In the genomic region with DNA sequence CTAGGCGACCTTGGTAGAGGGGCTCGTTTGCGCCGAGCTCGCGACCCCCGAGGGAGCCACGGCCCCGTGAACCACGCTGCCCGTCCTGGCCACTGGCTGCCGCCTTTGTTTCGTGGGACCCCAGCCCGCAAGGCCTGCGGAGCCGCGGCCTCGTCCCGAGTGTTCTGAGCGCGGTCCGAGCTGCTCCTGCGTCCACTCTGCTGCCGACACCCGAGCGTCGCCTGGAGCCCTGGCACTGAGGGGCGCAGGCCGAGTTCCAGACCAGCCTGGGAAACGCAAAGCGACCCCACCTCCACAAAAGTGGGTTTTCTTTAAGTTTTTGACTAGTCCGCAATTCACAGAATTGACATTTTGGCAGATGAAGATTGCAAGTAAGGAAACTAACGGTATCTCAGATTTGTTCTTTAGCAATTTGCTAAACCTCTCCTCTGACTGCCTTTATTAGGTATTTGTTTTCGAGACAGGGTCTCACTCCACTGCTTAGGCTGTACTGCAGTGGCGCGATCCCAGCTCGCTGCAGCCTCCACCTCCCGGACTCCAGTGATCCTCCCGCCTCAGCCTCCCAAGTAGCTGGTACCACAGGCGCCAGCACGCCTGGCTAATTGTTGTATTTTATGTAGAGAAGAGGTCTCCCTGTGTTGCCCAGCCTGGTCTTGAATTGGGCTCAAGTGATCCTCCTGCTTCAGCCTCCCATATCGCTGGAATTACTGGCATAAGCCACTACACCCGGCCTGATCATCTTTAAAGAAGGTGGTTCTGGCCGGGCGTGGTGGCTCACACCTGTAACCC, we compare ENCODE assay signal across 8 cellular contexts. TPM values are rescaled to one million over a fixed set of nuclear protein-coding genes. Genes with fewer than 3 reads are reported as not detected.
DNase-seq lines count a peak whose midpoint lies in the region; ATAC-seq, FAIRE-seq and TF ChIP-seq lines count a peak whose summit lies in the region.

No MANE protein-coding gene starts in this region.

- H3K9ac ChIP-seq in MM.1S (ENCODE audit: low read length) (no peak overlapping the region; the same call in 1 of the 2 replicates), duodenal mucosa (ENCODE audit: low read depth in 1 of 2, low read length in 2 of 2) (peak overlapping the region; percentile 25 to 33)

- no peak overlapping the region for H3K27ac Mint-ChIP-seq in natural killer cell treated with Interleukin-12 subunit alpha and Interleukin-12 subunit beta and Interleukin-15 and Interleukin-18, amount 100 ng/mL, for 72 hours

- H3K27me3 Mint-ChIP-seq in natural killer cell treated with Interleukin-12 subunit alpha and Interleukin-12 subunit beta and Interleukin-15 and Interleukin-18, amount 100 ng/mL, for 72 hours = no peaks in the 10 kb centered on the region

- H3K9me3 ChIP-seq in MM.1S (replicated peaks; ENCODE audit: insufficient read depth, low read length) = no peaks in the 10 kb centered on the region
- no peaks in the 10 kb centered on the region for H3K9me3 ChIP-seq in duodenal mucosa (ENCODE audit: control insufficient read depth in 1 of 2, low read length in 2 of 2)

- no peak for ATAC-seq in natural killer cell treated with Interleukin-12 subunit alpha and Interleukin-12 subunit beta and Interleukin-15 and Interleukin-18, amount 100 ng/mL, for 72 hours

- H3K4me3 ChIP-seq in BJ (ENCODE audit: low read depth, low read length) (peak overlapping the region; percentile 88), MM.1S (ENCODE audit: low read length) (peak overlapping the region; percentile 40), duodenal mucosa (ENCODE audit: low read depth in 1 of 2, low read length in 2 of 2) (peak overlapping the region; percentile 58 to 63)

- CTCF ChIA-PET in BJ (lab: Yijun Ruan, JAX) = interaction anchor here (2.9 to 3.8 kb wide), 2 partner anchors 11 to 60 kb away, joined by 11 to 12 read pairs; no protein-coding TSS in a partner anchor

- H3K4me2 ChIP-seq in MM.1S (ENCODE audit: low read depth, low read length) = peak overlapping the region; percentile 72

- POLR2A ChIA-PET in BJ (lab: Charles Lee) = no interaction called here

- H3K36me3 ChIP-seq in BJ (ENCODE audit: control insufficient read depth, insufficient read depth, low read length) = peaks cover 2% of the 10 kb centered on the region
- H3K36me3 ChIP-seq in MM.1S (replicated peaks; ENCODE audit: insufficient read depth, low read length) = no peaks in the 10 kb centered on the region
- H3K36me3 ChIP-seq in duodenal mucosa (ENCODE audit: control insufficient read depth in 1 of 2, insufficient read depth in 2 of 2, low read length in 2 of 2) = peaks cover 0 to 5% of the 10 kb centered on the region in 2 donors

- no peaks in the 10 kb centered on the region for H3K9me3 Mint-ChIP-seq in natural killer cell treated with Interleukin-12 subunit alpha and Interleukin-12 subunit beta and Interleukin-15 and Interleukin-18, amount 100 ng/mL, for 72 hours

- peaks cover 10 to 11% of the 10 kb centered on the region in 2 donors for H3K4me1 Mint-ChIP-seq in natural killer cell treated with Interleukin-12 subunit alpha and Interleukin-12 subunit beta and Interleukin-15 and Interleukin-18, amount 100 ng/mL, for 72 hours (ENCODE audit: low read depth in 2 of 2)

- 0 out of 2 replicates have a peak, but pooled peaks cover 3% of the 10 kb centered on the region for H3F3A ChIP-seq in MM.1S (ENCODE audit: insufficient read depth, low read length)

- peak overlapping the region; percentile 42; the same call in 1 of the 2 replicates for H2AFZ ChIP-seq in MM.1S (ENCODE audit: low read length)

- H3K79me2 ChIP-seq in MM.1S (ENCODE audit: low read length) = peaks cover 33% of the 10 kb centered on the region

- DNase-seq in BJ (ENCODE audit: low read depth) (no peak), MM.1S (no peak), NCI-H1092 treated with DMSO at 0.1 percent for 48 hours (lab: John Stamatoyannopoulos, UW) (no peak), NCI-H187 treated with DMSO at 0.1 percent for 48 hours (lab: John Stamatoyannopoulos, UW) (no peak), HTR-8/SVneo (ENCODE audit: insufficient read length, low spot score) (no peak), DMS53 (lab: John Stamatoyannopoulos, UW) (no peak)
- DNase-seq in natural killer cell treated with Interleukin-12 subunit alpha and Interleukin-12 subunit beta and Interleukin-15 and Interleukin-18, amount 100 ng/mL, for 72 hours (ENCODE audit: low spot score) = no peak

- H3K27me3 ChIP-seq in BJ (ENCODE audit: control insufficient read depth, insufficient read depth, low read length) = no peaks in the 10 kb centered on the region
- H3K27me3 ChIP-seq in MM.1S (replicated peaks; ENCODE audit: insufficient read depth, low read length) = no peaks in the 10 kb centered on the region
- H3K27me3 ChIP-seq in duodenal mucosa (ENCODE audit: control insufficient read depth in 1 of 2, insufficient read depth in 2 of 2, low read length in 2 of 2) = no peaks in the 10 kb centered on the region

- no peaks in the 10 kb centered on the region for H3K36me3 Mint-ChIP-seq in natural killer cell treated with Interleukin-12 subunit alpha and Interleukin-12 subunit beta and Interleukin-15 and Interleukin-18, amount 100 ng/mL, for 72 hours

- H3K4me1 ChIP-seq in MM.1S (ENCODE audit: low read length) (no peaks in the 10 kb centered on the region), duodenal mucosa (ENCODE audit: control insufficient read depth in 1 of 2, insufficient read depth in 2 of 2, low read length in 2 of 2) (peaks cover 21 to 28% of the 10 kb centered on the region in 2 donors)

- no peak for TF ChIP-seq CTCF in BJ (IDR thresholded peaks at IDR 0.05; ENCODE audit: insufficient read depth, low read depth, low read length)
- TF ChIP-seq CTCF in MM.1S (IDR thresholded peaks at IDR 0.05; ENCODE audit: low read length) = no peak

- peak overlapping the region; percentile 93 for H3K4me3 Mint-ChIP-seq in natural killer cell treated with Interleukin-12 subunit alpha and Interleukin-12 subunit beta and Interleukin-15 and Interleukin-18, amount 100 ng/mL, for 72 hours

- FAIRE-seq in HTR-8/SVneo (lab: Jason Lieb, UNC) = no peak

- H3K27ac ChIP-seq in MM.1S (ENCODE audit: low read length) (no peak overlapping the region), duodenal mucosa (ENCODE audit: low read depth, low read length) (peak overlapping the region; percentile 100)

- H4K20me1 ChIP-seq in MM.1S (ENCODE audit: insufficient read depth, low read length) = no peaks in the 10 kb centered on the region

- H3K9me2 ChIP-seq in MM.1S (replicated peaks; ENCODE audit: insufficient read depth, low read length) = no peaks in the 10 kb centered on the region

RNA-seq across cellular contexts. Expression of gene RNH1, which starts 0.9 kb away (rescaled TPM):
- polyA plus RNA-seq in BJ (2011; rRNA removed) = 139 and 260 TPM in 2 replicates
- polyA minus RNA-seq in BJ (2011; rRNA and poly(A)+ RNA removed) = 91.7 and 117 TPM in 2 replicates
- total RNA-seq in natural killer cell treated with Interleukin-12 subunit alpha and Interleukin-12 subunit beta and Interleukin-15 and Interleukin-18, amount 100 ng/mL, for 72 hours = 100 to 1,000 TPM in 1 of 2 donors, 10 to 100 TPM in 1; 89.2 to 113 TPM

RNA-seq across cellular contexts. Expression of gene HRAS, which starts 27.5 kb away (rescaled TPM):
- 50.3 and 90.4 TPM in 2 replicates for polyA plus RNA-seq in BJ (2011; rRNA removed)
- polyA minus RNA-seq in BJ (2011; rRNA and poly(A)+ RNA removed) = 49.1 and 69.2 TPM in 2 replicates
- 10 to 100 TPM; 33.6 to 83.5 TPM for total RNA-seq in natural killer cell treated with Interleukin-12 subunit alpha and Interleukin-12 subunit beta and Interleukin-15 and Interleukin-18, amount 100 ng/mL, for 72 hours

RNA-seq across cellular contexts. Expression of gene LRRC56, which starts 29.4 kb away (rescaled TPM):
- 0.92 and 1.5 TPM in 2 replicates for polyA plus RNA-seq in BJ (2011; rRNA removed)
- polyA minus RNA-seq in BJ (2011; rRNA and poly(A)+ RNA removed) = 0.31 and 0.71 TPM in 2 replicates
- 1 to 10 TPM in 1 of 2 donors, under 1 TPM in 1; 0.98 to 1.8 TPM for total RNA-seq in natural killer cell treated with Interleukin-12 subunit alpha and Interleukin-12 subunit beta and Interleukin-15 and Interleukin-18, amount 100 ng/mL, for 72 hours

RNA-seq across cellular contexts. Expression of gene LMNTD2, which starts 52.6 kb away (rescaled TPM):
- polyA plus RNA-seq in BJ (2011; rRNA removed) = 1.6 and 2.5 TPM in 2 replicates
- polyA minus RNA-seq in BJ (2011; rRNA and poly(A)+ RNA removed) = 0.66 and 0.77 TPM in 2 replicates
- total RNA-seq in natural killer cell treated with Interleukin-12 subunit alpha and Interleukin-12 subunit beta and Interleukin-15 and Interleukin-18, amount 100 ng/mL, for 72 hours = 1 to 10 TPM; 1.1 to 2.1 TPM

RNA-seq across cellular contexts. Expression of gene RASSF7, which starts 52.8 kb away (rescaled TPM):
- polyA plus RNA-seq in BJ (2011; rRNA removed) = 17.3 and 25.1 TPM in 2 replicates
- 4.0 and 6.5 TPM in 2 replicates for polyA minus RNA-seq in BJ (2011; rRNA and poly(A)+ RNA removed)
- 10 to 100 TPM; 13.3 to 22.9 TPM for total RNA-seq in natural killer cell treated with Interleukin-12 subunit alpha and Interleukin-12 subunit beta and Interleukin-15 and Interleukin-18, amount 100 ng/mL, for 72 hours
